Comparison of ENCODE assay signal across 22 cellular contexts in the genomic region with DNA sequence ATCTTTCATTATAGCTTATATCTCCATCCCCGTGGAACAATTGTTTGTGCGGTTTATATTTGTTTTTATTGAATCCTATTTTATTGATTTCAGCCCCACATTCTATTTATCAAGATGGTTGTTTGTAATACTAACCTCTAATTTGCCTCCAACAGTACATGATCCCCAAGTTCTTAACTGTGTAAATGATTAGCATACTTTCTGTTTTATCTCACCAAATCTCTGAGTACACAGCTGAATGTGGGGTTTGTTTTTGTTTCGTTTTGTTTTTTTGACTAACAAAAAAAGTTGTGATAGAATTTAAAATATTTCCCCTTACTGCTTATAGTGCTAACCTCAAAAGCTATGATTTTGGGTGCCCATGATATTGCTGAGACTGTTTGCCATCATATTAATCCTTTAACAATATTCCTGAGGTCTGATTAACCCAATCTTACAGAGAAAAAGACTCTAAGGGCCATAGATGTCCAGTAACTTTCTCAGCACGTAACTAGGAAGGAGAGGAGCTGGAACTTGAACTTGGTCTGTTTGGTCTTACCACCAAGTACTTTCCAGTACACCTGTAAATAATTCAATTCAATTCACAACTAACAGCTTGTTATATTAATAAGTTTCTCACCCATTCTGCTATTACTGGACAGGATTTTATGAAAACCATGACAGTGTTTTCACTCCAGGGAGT.
DNase-seq lines count a peak whose midpoint lies in the region; ATAC-seq and TF ChIP-seq lines count a peak whose summit lies in the region.
"Had no signal": no experiment of that assay in that cellular context is flagged by ENCODE, and none has a peak within 500 bp of the region (broad histone marks: within the 10 kb centered on the region; RNA-seq: fewer than 3 reads in every experiment).

No MANE protein-coding gene starts in this region.

- intact Hi-C loops in colonic mucosa (cut with DNase I): no loop called here
- intact Hi-C loops in posterior cingulate gyrus (cut with DNase I): no loop called here

- H3K4me3 ChIP-seq in colonic mucosa: no peak overlapping the region
- H3K4me3 ChIP-seq in SJCRH30: no peak overlapping the region
- H3K4me3 ChIP-seq: ascending aorta, stomach, upper lobe of left lung had no signal

- DNase-seq in iris pigment epithelial cell (ENCODE audit: low read depth) (peak; percentile 1), colonic mucosa (no peak), posterior cingulate gyrus (no peak), SJCRH30 (no peak)
- DNase-seq: activated B cell treated with CpG ODN at 0.5 μM for 24 hours; activated CD8-positive, alpha-beta T cell treated with anti-CD3 and anti-CD28 coated beads for 36 hours; activated naive CD4-positive, alpha-beta T cell treated with anti-CD3 and anti-CD28 coated beads for 36 hours; activated T-cell treated with anti-CD3 and anti-CD28 coated beads, Interleukin-2, amount 50 U/mL, for 24 hours; effector memory CD8-positive, alpha-beta T cell; glutamatergic neuron; NCI-H2029; SK-N-SH; stimulated activated CD4-positive, alpha-beta T cell treated with anti-CD3 and anti-CD28 coated beads, Interleukin-1b, Interleukin-23, amount 100 ng/mL, for 48 hours; stomach; T-helper 9 cell; upper lobe of left lung had no signal

- H3K27ac ChIP-seq in colonic mucosa: no peak overlapping the region
- H3K27ac ChIP-seq in SJCRH30: no peak overlapping the region
- H3K27ac ChIP-seq: ascending aorta, stomach, upper lobe of left lung had no signal

- no peak overlapping the region for H3K9ac ChIP-seq in colonic mucosa (ENCODE audit: low read depth in 2 of 2, low read length in 2 of 2)
- H3K9ac ChIP-seq: SK-N-SH had no signal

- H3K36me3 ChIP-seq in colonic mucosa (no peaks in the 10 kb centered on the region), SJCRH30 (no peaks in the 10 kb centered on the region)
- H3K36me3 ChIP-seq: ascending aorta, stomach, upper lobe of left lung had no signal

- ATAC-seq in GM18873 (IDR thresholded peaks at IDR 0.05; ENCODE audit: low FRiP score, unreplicated experiment) (peak; percentile 79), GM21528 (IDR thresholded peaks at IDR 0.05; ENCODE audit: low FRiP score, unreplicated experiment) (peak; percentile 79), HG03378 (IDR thresholded peaks at IDR 0.05; ENCODE audit: unreplicated experiment) (peak; percentile 51)
- ATAC-seq: activated CD8-positive, alpha-beta T cell treated with anti-CD3 and anti-CD28 coated beads for 36 hours; effector memory CD8-positive, alpha-beta T cell; left lobe of liver; natural killer cell treated with Interleukin-12 subunit alpha and Interleukin-12 subunit beta and Interleukin-15 and Interleukin-18, amount 100 ng/mL, for 72 hours had no signal

- H3K4me1 ChIP-seq in colonic mucosa (no peaks in the 10 kb centered on the region), SJCRH30 (no peaks in the 10 kb centered on the region)
- H3K4me1 ChIP-seq: ascending aorta, stomach, upper lobe of left lung had no signal

- H3K27me3 ChIP-seq in colonic mucosa (no peaks in the 10 kb centered on the region), SJCRH30 (0 out of 2 replicates have a peak, but pooled peaks cover 5% of the 10 kb centered on the region)
- H3K27me3 ChIP-seq: ascending aorta, stomach, upper lobe of left lung had no signal

- no peaks in the 10 kb centered on the region for H3K9me3 ChIP-seq in colonic mucosa
- H3K9me3 ChIP-seq in SJCRH30 (replicated peaks): no peaks in the 10 kb centered on the region
- H3K9me3 ChIP-seq: ascending aorta, SK-N-SH, stomach, upper lobe of left lung had no signal

- TF ChIP-seq CTCF in colonic mucosa (IDR thresholded peaks at IDR 0.05): no peak
